In genomic region chrX:121135488-121136207, GRCh38 we compare ENCODE assay signal across 17 cellular contexts.
A peak's percentile ranks its signal among the peaks of the same experiment; 100 is the strongest.
DNase-seq lines count a peak whose midpoint lies in the region; ATAC-seq, FAIRE-seq and TF ChIP-seq lines count a peak whose summit lies in the region.
"Had no signal": no experiment of that assay in that cellular context is flagged by ENCODE, and none has a peak within 500 bp of the region (broad histone marks: within the 10 kb centered on the region; RNA-seq: fewer than 3 reads in every experiment).

No MANE protein-coding gene starts in this region.

- no peaks in the 10 kb centered on the region; a peak in 1 of 5 replicates for H3K4me1 ChIP-seq in K562 (replicated peaks in 1 of 2; ENCODE audit: control insufficient read depth in 2 of 2, insufficient read depth in 2 of 2, low read length in 2 of 2)
- H3K4me1 ChIP-seq in right lobe of liver, result no peaks in the 10 kb centered on the region
- H3K4me1 ChIP-seq: BLaER1 had no signal

- H3K27ac ChIP-seq in K562 (ENCODE audit: extremely low read depth, low read depth, low read length) (no peak overlapping the region), right lobe of liver (peak overlapping the region in 2 of 3 donors; percentile 21 to 38), coronary artery (no peak overlapping the region)
- H3K27ac ChIP-seq: BLaER1, HL-60 had no signal

- peak; percentile 23 for FAIRE-seq in K562 (lab: Jason Lieb, UNC)
- FAIRE-seq: GM12878, H54 had no signal

- H2AFZ ChIP-seq in K562 (ENCODE audit: low read depth, low read length), result peak overlapping the region; percentile 34; the same call in 1 of the 2 replicates
- H2AFZ ChIP-seq: GM23338 had no signal

- in situ Hi-C loops in K562 (cut with MboI), result no loop called here

- POLR2A ChIA-PET in K562 (lab: Yijun Ruan, JAX), result interaction anchor here (0.5 to 0.8 kb wide), 2 partner anchors 167 to 361 kb away, joined by 3 read pairs; no protein-coding TSS in a partner anchor

- no peaks in the 10 kb centered on the region for H3K9me3 ChIP-seq in K562 (replicated peaks; ENCODE audit: control insufficient read depth, insufficient read depth, low read depth, low read length)
- no peaks in the 10 kb centered on the region for H3K9me3 ChIP-seq in right lobe of liver
- H3K9me3 ChIP-seq: BLaER1 had no signal

- CTCF ChIA-PET in K562 (lab: Yijun Ruan, JAX; ENCODE audit: low intra/inter-chr PET ratio), result no interaction called here

- 15% methylated on average over 4 of the region's 8 CpGs for WGBS in K562 (ENCODE audit: insufficient coverage, low coverage, missing lambda C conversion rate)
- 30% methylated on average over 8 of the region's 8 CpGs for WGBS in right lobe of liver (ENCODE audit: insufficient coverage, low coverage, low lambda C conversion rate, missing lambda C conversion rate)

- no peaks in the 10 kb centered on the region for H4K20me1 ChIP-seq in K562 (replicated peaks; ENCODE audit: control insufficient read depth, insufficient read depth, low read length)
- H4K20me1 ChIP-seq: BLaER1 had no signal

- intact Hi-C loops in K562 (cut with micrococcal nuclease), result no loop called here
- intact Hi-C loops in right lobe of liver (cut with DNase I), result no loop called here

- H3K36me3 ChIP-seq in K562 (ENCODE audit: control insufficient read depth, insufficient read depth, low read length) (no peaks in the 10 kb centered on the region), right lobe of liver (no peaks in the 10 kb centered on the region)
- H3K36me3 ChIP-seq: BLaER1 had no signal

- BruUV-seq in K562 (replicated peaks; lab: Mats Ljungman, UMichigan), result no TSS peak

- H3K4me3 ChIP-seq in K562 (no peak overlapping the region), right lobe of liver (peak overlapping the region in 2 of 3 donors; percentile 34 to 43), coronary artery (no peak overlapping the region)
- H3K4me3 ChIP-seq: BLaER1, GM12878, GM23338 had no signal

- H3K4me2 ChIP-seq in K562 (ENCODE audit: insufficient read depth, low read length), result peak overlapping the region; percentile 24; the same call in 1 of the 2 replicates
- H3K4me2 ChIP-seq: BLaER1, GM23338 had no signal

- TF ChIP-seq CTCF in K562 (IDR thresholded peaks at IDR 0.05 in 2 of 3, conservative IDR thresholded peaks at IDR 0.05 in 1 of 3; ENCODE audit: insufficient read depth in 2 of 3, low read depth in 1 of 3, low read length in 3 of 3) (no peak), right lobe of liver (IDR thresholded peaks at IDR 0.05) (no peak), coronary artery (IDR thresholded peaks at IDR 0.05) (no peak)

- H3K9ac ChIP-seq in K562 (ENCODE audit: insufficient read depth in 1 of 2, low read depth in 2 of 2, low read length in 2 of 2), result peak overlapping the region in 1 of 2 experiments; percentile 20; a peak in 1 of 4 replicates
- H3K9ac ChIP-seq: BLaER1 had no signal

- no peaks in the 10 kb centered on the region for H3K79me2 ChIP-seq in K562 (ENCODE audit: control insufficient read depth, insufficient read depth, low read length)

- peak in 1 of 4 experiments; percentile 48 for DNase-seq in K562 (ENCODE audit: extremely low read depth in 1 of 4, low spot score in 3 of 4)
- no peak for DNase-seq in left lobe of liver (ENCODE audit: low spot score)
- DNase-seq in right lobe of liver, result no peak
- peak; percentile 61 for DNase-seq in renal cortical epithelial cell (ENCODE audit: low read depth)
- DNase-seq in UCSD-AML1 (lab: John Stamatoyannopoulos, UW; ENCODE audit: unreplicated experiment), result no peak
- DNase-seq in coronary artery (ENCODE audit: low spot score), result no peak
- DNase-seq: 8988T; CD4-positive, alpha-beta memory T cell; DND-41; EL; HCEC 1CT had no signal

- TF ChIP-seq EP300 in K562 (IDR thresholded peaks at IDR 0.05; ENCODE audit: low read length), result no peak

- H3K9me1 ChIP-seq in K562 (ENCODE audit: control insufficient read depth, insufficient read depth, low read length), result no peaks in the 10 kb centered on the region

- H3K27me3 ChIP-seq in K562 (ENCODE audit: control insufficient read depth in 2 of 2, insufficient read depth in 2 of 2, low read length in 2 of 2) (no peaks in the 10 kb centered on the region), right lobe of liver (no peaks in the 10 kb centered on the region)
- H3K27me3 ChIP-seq: BLaER1 had no signal

- ATAC-seq in K562 (peak; percentile 70), left lobe of liver (peak; percentile 93), right lobe of liver (peak; percentile 85 to 93 (median 88)), GM21390 (IDR thresholded peaks at IDR 0.05; ENCODE audit: unreplicated experiment) (no peak)
- ATAC-seq: GM12878, GM23338 had no signal

- no peak for TF ChIP-seq RAD21 in K562 (CRISPR knock-in tag; conservative IDR thresholded peaks at IDR 0.05 in 1 of 2, IDR thresholded peaks at IDR 0.05 in 1 of 2)

- no peak for TF ChIP-seq POLR2A in K562 (conservative IDR thresholded peaks at IDR 0.05)
- TF ChIP-seq POLR2A in right lobe of liver (IDR thresholded peaks at IDR 0.05), result no peak

TF ChIP-seq in K562, 482 proteins besides CTCF, POLR2A, EP300 and RAD21:
- TF ChIP-seq TCF7 (IDR thresholded peaks at IDR 0.05; ENCODE audit: borderline replicate concordance), result no peak
- TF ChIP-seq CXXC5 (CRISPR knock-in tag; IDR thresholded peaks at IDR 0.05), result 0 out of 2 replicates have a peak, but pooled peaks have one; percentile 6

Comparison
In these comparisons a context has a peak if more than half of its experiments do, and no peak if none do; other contexts are left out.
1. H3K27ac ChIP-seq: peak in right lobe of liver (2 of 3); none in K562 (single experiment) and coronary artery (0 of 2).
2. H3K4me3 ChIP-seq: peak in right lobe of liver (2 of 3); none in K562 (single experiment) and coronary artery (single experiment).